In the genomic region with DNA sequence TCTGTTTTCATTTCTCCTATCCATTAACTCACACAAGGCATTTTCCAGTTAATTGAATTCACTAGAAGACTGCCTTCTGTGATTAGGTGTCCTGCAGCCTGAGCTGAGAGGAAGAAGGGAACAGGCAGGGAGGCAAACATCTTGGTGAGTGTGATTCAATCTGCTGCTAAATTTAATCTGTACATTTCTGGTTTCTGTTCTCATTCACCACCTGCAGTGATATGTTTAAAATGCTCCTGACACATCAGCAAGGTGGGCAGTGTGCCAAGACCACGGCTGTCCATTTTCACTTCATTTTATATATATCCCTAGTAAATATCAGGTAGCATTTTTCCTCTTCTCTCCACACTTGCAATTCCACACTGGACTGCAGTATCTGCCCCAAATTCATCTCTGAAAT, we compare ENCODE assay signal across 12 cellular contexts.
DNase-seq lines count a peak whose midpoint lies in the region; ATAC-seq lines count a peak whose summit lies in the region.
"Had no signal": no experiment of that assay in that cellular context is flagged by ENCODE, and none has a peak within 500 bp of the region (broad histone marks: within the 10 kb centered on the region; RNA-seq: fewer than 3 reads in every experiment).

No MANE protein-coding gene starts in this region.

- H2BK5ac ChIP-seq in mesenchymal stem cell (ENCODE audit: low read depth, low read length, poor library complexity, severe bottlenecking), result no peak overlapping the region

- H3K4me3 ChIP-seq in MG63 (no peak overlapping the region), mesenchymal stem cell (ENCODE audit: insufficient read depth in 1 of 2, low read depth in 1 of 2, low read length in 2 of 2) (no peak overlapping the region)

- H3K23ac ChIP-seq in mesenchymal stem cell (ENCODE audit: low read length in 2 of 2), result no peak overlapping the region

- no peak overlapping the region for H2AFZ ChIP-seq in mesenchymal stem cell (ENCODE audit: low read depth, low read length)

- H3K27me3 ChIP-seq in MG63, result no peaks in the 10 kb centered on the region
- H3K27me3 ChIP-seq in mesenchymal stem cell (ENCODE audit: control insufficient read depth in 1 of 2, insufficient read depth in 1 of 2, low read length in 2 of 2), result no peaks in the 10 kb centered on the region

- no peak overlapping the region for H3K4ac ChIP-seq in mesenchymal stem cell (ENCODE audit: low read depth in 1 of 2, low read length in 2 of 2)

- H3K79me1 ChIP-seq in mesenchymal stem cell (replicated peaks; ENCODE audit: low read length, poor library complexity, severe bottlenecking), result no peaks in the 10 kb centered on the region

- peaks cover 5% of the 10 kb centered on the region for H3K4me1 ChIP-seq in mesenchymal stem cell (ENCODE audit: control insufficient read depth, insufficient read depth, low read depth, low read length)

- WGBS in mesenchymal stem cell, result 45% methylated on average over 1 of the region's 1 CpG

- H4K8ac ChIP-seq in mesenchymal stem cell (ENCODE audit: low read length), result no peak overlapping the region

- H2AK5ac ChIP-seq in mesenchymal stem cell (ENCODE audit: low read length, severe bottlenecking), result no peak overlapping the region

- H2BK15ac ChIP-seq in mesenchymal stem cell (ENCODE audit: low read depth, poor library complexity, severe bottlenecking), result no peak overlapping the region

- ATAC-seq in GM19035 (IDR thresholded peaks at IDR 0.05; ENCODE audit: unreplicated experiment) (peak; percentile 58), HG02610 (IDR thresholded peaks at IDR 0.05; ENCODE audit: unreplicated experiment) (peak; percentile 47), GM19023 (IDR thresholded peaks at IDR 0.05; ENCODE audit: unreplicated experiment) (no peak), HG02840 (IDR thresholded peaks at IDR 0.05; ENCODE audit: low FRiP score, unreplicated experiment) (no peak)
- ATAC-seq: T-helper 17 cell had no signal

- H3K9ac ChIP-seq in mesenchymal stem cell (ENCODE audit: low read length), result no peak overlapping the region

- H3K27ac ChIP-seq in mesenchymal stem cell (ENCODE audit: low read length, poor library complexity, severe bottlenecking), result peak overlapping the region; percentile 5

- no peak overlapping the region for H3K4me2 ChIP-seq in mesenchymal stem cell (ENCODE audit: low read length, poor library complexity, severe bottlenecking)

- H3K14ac ChIP-seq in mesenchymal stem cell (ENCODE audit: low read length in 2 of 2), result no peak overlapping the region

- H3K9me3 ChIP-seq in MG63, result no peaks in the 10 kb centered on the region; the same call in 1 of the 2 replicates
- no peaks in the 10 kb centered on the region for H3K9me3 ChIP-seq in mesenchymal stem cell (ENCODE audit: control insufficient read depth, low read length)

- H3K36me3 ChIP-seq in MG63 (no peaks in the 10 kb centered on the region), mesenchymal stem cell (ENCODE audit: control insufficient read depth in 1 of 2, insufficient read depth in 2 of 2, low read depth in 1 of 2, low read length in 2 of 2) (no peaks in the 10 kb centered on the region)

- no peak overlapping the region for H2BK12ac ChIP-seq in mesenchymal stem cell (ENCODE audit: low read length in 2 of 2)

- DNase-seq in MG63, result peak; percentile 48
- DNase-seq in mesenchymal stem cell, result no peak
- no peak for DNase-seq in hepatic stellate cell (ENCODE audit: low spot score)
- no peak for DNase-seq in OCI-M2 (lab: John Stamatoyannopoulos, UW; ENCODE audit: unreplicated experiment)
- DNase-seq: DMS79 treated with DMSO at 0.1 percent for 48 hours, HCEC 1CT, NCI-H2081 treated with DMSO at 0.1 percent for 48 hours, T-helper 17 cell had no signal

- H2BK120ac ChIP-seq in mesenchymal stem cell (ENCODE audit: low read depth, low read length), result no peak overlapping the region

- H3K18ac ChIP-seq in mesenchymal stem cell (ENCODE audit: low read depth in 1 of 2, low read length in 2 of 2), result no peak overlapping the region

- H4K91ac ChIP-seq in mesenchymal stem cell (ENCODE audit: low read length), result no peak overlapping the region

Comparison
In these comparisons a context has a peak if more than half of its experiments do, and no peak if none do; other contexts are left out.
1. ATAC-seq: peak in GM19035 (single experiment) and HG02610 (single experiment); none in GM19023 (single experiment) and HG02840 (single experiment).